8 cellular contexts compared by ENCODE assay signal in genomic region chr1:207964195-207964966, GRCh38. TPM values are rescaled to one million over a fixed set of nuclear protein-coding genes. Genes with fewer than 3 reads are reported as not detected.
A peak's percentile ranks its signal among the peaks of the same experiment; 100 is the strongest.
DNase-seq lines count a peak whose midpoint lies in the region; ATAC-seq and TF ChIP-seq lines count a peak whose summit lies in the region.

No MANE protein-coding gene starts in this region.

- H3K9ac ChIP-seq in BLaER1 = peak overlapping the region; percentile 68; the same call in 1 of the 2 replicates

- DNase-seq in OCI-LY7 (ENCODE audit: low spot score) = no peak
- peak; percentile 23 for DNase-seq in epithelial cell of proximal tubule (ENCODE audit: low read depth)
- DNase-seq in neural crest cell (ENCODE audit: low read depth, low spot score) = no peak
- DNase-seq in stimulated activated CD4-positive, alpha-beta T cell treated with anti-CD3 and anti-CD28 coated beads, Interleukin-4, amount 100 ng/mL, for 4 hours = no peak
- DNase-seq in NCI-H1930 (lab: John Stamatoyannopoulos, UW) = no peak
- no peak for DNase-seq in HT-29 (ENCODE audit: low spot score)

- H4K20me1 ChIP-seq in BLaER1 (no peaks in the 10 kb centered on the region), OCI-LY7 (ENCODE audit: insufficient read depth, low read length) (no peaks in the 10 kb centered on the region)

- H3K4me3 ChIP-seq in BLaER1 (no peak overlapping the region; the same call in 1 of the 2 replicates), OCI-LY7 (ENCODE audit: low read depth, low read length, poor library complexity, severe bottlenecking) (no peak overlapping the region), epithelial cell of proximal tubule (ENCODE audit: low read depth, low read length) (peak overlapping the region; percentile 52)

- intact Hi-C loops in OCI-LY7 (cut with micrococcal nuclease; ENCODE audit: unreplicated experiment) = loop anchor here (5.0 kb wide), 1 partner anchor 152 kb away; no protein-coding TSS in a partner anchor

- H3K79me2 ChIP-seq in OCI-LY7 (ENCODE audit: insufficient read depth, low read depth, low read length) = no peaks in the 10 kb centered on the region

- H3K4me3 Mint-ChIP-seq in neural crest cell = peak overlapping the region; percentile 23

- H3K36me3 Mint-ChIP-seq in neural crest cell (ENCODE audit: low read depth) = no peaks in the 10 kb centered on the region

- H3K9me3 ChIP-seq in BLaER1 = no peaks in the 10 kb centered on the region
- H3K9me3 ChIP-seq in OCI-LY7 (ENCODE audit: low read length) = no peaks in the 10 kb centered on the region

- CTCF ChIA-PET in OCI-LY7 (lab: Charles Lee; ENCODE audit: unreplicated experiment) = interaction anchor here (2.6 kb wide), 1 partner anchor 79 kb away, joined by 18 read pairs; no protein-coding TSS in a partner anchor

- H3K4me1 Mint-ChIP-seq in neural crest cell = peaks cover 24% of the 10 kb centered on the region

- no peak for ATAC-seq in activated CD4-positive, CD25-positive, alpha-beta regulatory T cell treated with anti-CD3 and anti-CD28 coated beads, Interleukin-2, amount 50 U/mL, for 24 hours

- peaks cover 39% of the 10 kb centered on the region for H3K27me3 ChIP-seq in BLaER1

- TF ChIP-seq CTCF in OCI-LY7 (conservative IDR thresholded peaks at IDR 0.05; ENCODE audit: low read length) (no peak), epithelial cell of proximal tubule (conservative IDR thresholded peaks at IDR 0.05; ENCODE audit: low read depth, low read length) (no peak), neural crest cell (conservative IDR thresholded peaks at IDR 0.05) (no peak)

- H3K4me2 ChIP-seq in BLaER1 = peak overlapping the region; percentile 84
- H3K4me2 ChIP-seq in OCI-LY7 (ENCODE audit: low read length) = peak overlapping the region; percentile 90

- POLR2A ChIA-PET in OCI-LY7 (lab: Charles Lee) = interaction anchor here (0.5 to 1.2 kb wide), 2 partner anchors 62 to 359 kb away, joined by 3 to 5 read pairs; no protein-coding TSS in a partner anchor

- H3K36me3 ChIP-seq in BLaER1 (no peaks in the 10 kb centered on the region), OCI-LY7 (ENCODE audit: insufficient read depth, low read length) (no peaks in the 10 kb centered on the region)

- H3K9me3 Mint-ChIP-seq in neural crest cell = no peaks in the 10 kb centered on the region

- no peaks in the 10 kb centered on the region for H3K9me2 ChIP-seq in OCI-LY7 (ENCODE audit: insufficient read depth, low read length)

- peaks cover 14% of the 10 kb centered on the region for H3K4me1 ChIP-seq in BLaER1
- H3K4me1 ChIP-seq in OCI-LY7 (ENCODE audit: insufficient read depth, low read length, poor library complexity, severe bottlenecking) = peaks cover 9% of the 10 kb centered on the region

- H3K27ac ChIP-seq in BLaER1 (no peak overlapping the region; the same call in 1 of the 2 replicates), OCI-LY7 (ENCODE audit: low read depth, low read length, poor library complexity, severe bottlenecking) (no peak overlapping the region)

- H2AFZ ChIP-seq in OCI-LY7 (ENCODE audit: low read length) = peak overlapping the region; percentile 99

- no TSS peak for BruUV-seq in OCI-LY7 (replicated peaks; lab: Mats Ljungman, UMichigan)

- peaks cover 45% of the 10 kb centered on the region for H3K27me3 Mint-ChIP-seq in neural crest cell (ENCODE audit: low read depth)

- H3K27ac Mint-ChIP-seq in neural crest cell (ENCODE audit: unreplicated experiment) = no peak overlapping the region

RNA-seq across cellular contexts. Expression of gene CD34, which starts 53.5 kb away (rescaled TPM):
- total RNA-seq in OCI-LY7 (2014; rRNA removed; shearing (Covaris generic)) = not detected in 2 replicates
- not detected in 2 replicates for total RNA-seq in OCI-LY7 (2022)
- under 0.01 TPM in 1 of 2 replicates, not detected in the other for total RNA-seq in epithelial cell of proximal tubule
- total RNA-seq in neural crest cell = 0.14 and 0.26 TPM in 2 replicates
- total RNA-seq in HT-29 (2014; rRNA removed; shearing (Covaris generic)) = not detected in 2 replicates
